In genomic region chr5:161547573-161548471, GRCh38 we compare ENCODE assay signal across 8 cellular contexts. TPM values are rescaled to one million over a fixed set of nuclear protein-coding genes. Genes with fewer than 3 reads are reported as not detected.
DNase-seq lines count a peak whose midpoint lies in the region; ATAC-seq and TF ChIP-seq lines count a peak whose summit lies in the region.

No MANE protein-coding gene starts in this region.

- peak; percentile 66 for DNase-seq in G401 (ENCODE audit: low spot score)
- DNase-seq in NCI-H1694 treated with DMSO at 0.1 percent for 48 hours (lab: John Stamatoyannopoulos, UW): peak; percentile 40
- DNase-seq in ovary: peak in 1 of 5 donors; percentile 10
- no peak for DNase-seq in OCI-M1 (lab: John Stamatoyannopoulos, UW)
- DNase-seq in Karpas-422: no peak
- no peak for DNase-seq in GM19240 (ENCODE audit: insufficient read length, low spot score)
- no peak for DNase-seq in PC-3

- H3K4me3 ChIP-seq in esophagus (ENCODE audit: low read depth in 1 of 2, low read length in 2 of 2) (peak overlapping the region; percentile 32 to 56), ovary (peak overlapping the region; percentile 22), Karpas-422 (ENCODE audit: low read length) (no peak overlapping the region), PC-3 (ENCODE audit: low read length) (no peak overlapping the region)

- in situ Hi-C loops in G401 (cut with HindIII; ENCODE audit: low sequenced_read_pairs): no loop called here

- no peaks in the 10 kb centered on the region for H3F3A ChIP-seq in PC-3 (ENCODE audit: low read length, unreplicated experiment)

- intact Hi-C loops in ovary (cut with DNase I) (no loop called here), PC-3 (cut with micrococcal nuclease) (no loop called here)

- WGBS in esophagus, 2 donors: 1 to 2% methylated on average over 56 to 73 of the region's 73 CpGs
- 1% methylated on average over 73 of the region's 73 CpGs for WGBS in ovary, 3 donors

- no TSS peak for BruUV-seq in PC-3 (replicated peaks; lab: Mats Ljungman, UMichigan)

- TF ChIP-seq CTCF in ovary (IDR thresholded peaks at IDR 0.05): no peak
- no peak for TF ChIP-seq CTCF in PC-3 (conservative IDR thresholded peaks at IDR 0.05; ENCODE audit: low read depth, low read length)

- TF ChIP-seq EP300 in ovary (IDR thresholded peaks at IDR 0.05): no peak

- CTCF ChIA-PET in PC-3 (lab: Charles Lee): no interaction called here

- H3K27me3 ChIP-seq in esophagus (ENCODE audit: control insufficient read depth in 1 of 2, insufficient read depth in 2 of 2, low read length in 2 of 2) (peaks cover 0 to 13% of the 10 kb centered on the region in 2 donors), ovary (no peaks in the 10 kb centered on the region), Karpas-422 (ENCODE audit: low read length) (no peaks in the 10 kb centered on the region), PC-3 (ENCODE audit: low read length) (no peaks in the 10 kb centered on the region)

- no peak overlapping the region for H2AFZ ChIP-seq in Karpas-422 (ENCODE audit: low read length)
- H2AFZ ChIP-seq in PC-3 (ENCODE audit: low read length): no peak overlapping the region

- H3K27ac ChIP-seq in esophagus (ENCODE audit: low read depth in 2 of 2, low read length in 1 of 2) (no peak overlapping the region), ovary (no peak overlapping the region), Karpas-422 (ENCODE audit: low read length) (no peak overlapping the region), PC-3 (ENCODE audit: low read length) (no peak overlapping the region)

- H3K79me2 ChIP-seq in Karpas-422 (ENCODE audit: low read length): no peaks in the 10 kb centered on the region
- H3K79me2 ChIP-seq in PC-3 (ENCODE audit: low read length): no peaks in the 10 kb centered on the region

- no peaks in the 10 kb centered on the region for H3K9me3 ChIP-seq in esophagus (ENCODE audit: control insufficient read depth in 2 of 2, insufficient read depth in 1 of 2, low read depth in 1 of 2, low read length in 1 of 2)
- H3K9me3 ChIP-seq in ovary: no peaks in the 10 kb centered on the region
- H3K9me3 ChIP-seq in Karpas-422 (ENCODE audit: low read length): no peaks in the 10 kb centered on the region; the same call in 1 of the 2 replicates
- H3K9me3 ChIP-seq in PC-3 (ENCODE audit: low read length): no peaks in the 10 kb centered on the region

- H3K4me1 ChIP-seq in esophagus (ENCODE audit: control insufficient read depth in 2 of 2, insufficient read depth in 2 of 2, low read length in 1 of 2): peaks cover 5 to 11% of the 10 kb centered on the region in 2 donors
- H3K4me1 ChIP-seq in ovary (ENCODE audit: insufficient read depth): peaks cover 1% of the 10 kb centered on the region
- H3K4me1 ChIP-seq in Karpas-422 (ENCODE audit: low read length): no peaks in the 10 kb centered on the region
- no peaks in the 10 kb centered on the region for H3K4me1 ChIP-seq in PC-3 (ENCODE audit: insufficient read depth, low read length)

- no peak overlapping the region for H3K9ac ChIP-seq in Karpas-422 (ENCODE audit: low read length)
- H3K9ac ChIP-seq in PC-3 (ENCODE audit: low read length): no peak overlapping the region

- POLR2A ChIA-PET in PC-3 (lab: Charles Lee; ENCODE audit: unreplicated experiment): no interaction called here

- H3K4me2 ChIP-seq in Karpas-422 (ENCODE audit: low read depth, low read length, poor library complexity, severe bottlenecking): no peak overlapping the region
- no peak overlapping the region for H3K4me2 ChIP-seq in PC-3 (ENCODE audit: low read length)

- no peak for TF ChIP-seq POLR2A in ovary (IDR thresholded peaks at IDR 0.05)

- no peaks in the 10 kb centered on the region for H3K9me2 ChIP-seq in Karpas-422 (replicated peaks; ENCODE audit: insufficient read depth, low read length)
- no peaks in the 10 kb centered on the region for H3K9me2 ChIP-seq in PC-3 (replicated peaks; ENCODE audit: low read length)

- H3K36me3 ChIP-seq in esophagus (ENCODE audit: control insufficient read depth in 2 of 2, insufficient read depth in 2 of 2, low read length in 1 of 2): no peaks in the 10 kb centered on the region
- H3K36me3 ChIP-seq in ovary: no peaks in the 10 kb centered on the region
- no peaks in the 10 kb centered on the region for H3K36me3 ChIP-seq in Karpas-422 (ENCODE audit: insufficient read depth, low read length)
- no peaks in the 10 kb centered on the region for H3K36me3 ChIP-seq in PC-3 (ENCODE audit: low read depth, low read length)

- H4K20me1 ChIP-seq in Karpas-422 (ENCODE audit: insufficient read depth, low read depth, low read length) (no peaks in the 10 kb centered on the region), PC-3 (ENCODE audit: low read length) (no peaks in the 10 kb centered on the region)

- no peak for ATAC-seq in PC-3

RNA-seq across cellular contexts. Expression of gene GABRB2, which starts 1.3 kb away (rescaled TPM):
- total RNA-seq in G401 (2014; rRNA removed; shearing (Covaris generic)): under 0.01 TPM in 1 of 2 replicates, not detected in the other
- polyA plus RNA-seq in esophagus (under 1 TPM; 0.02 to 0.08 TPM), ovary (under 1 TPM; 0.06 to 0.25 TPM)
- total RNA-seq in ovary (1 to 10 TPM in 1 of 7 donors, under 1 TPM in 5, not detected in 1; under 0.01 to 3.1 (median 0.31) TPM), PC-3 (2014; rRNA removed) (not detected in 2 replicates)
- not detected in 2 replicates for total RNA-seq in Karpas-422 (2014; rRNA removed; shearing (Covaris generic); ENCODE audit: low replicate concordance)

Comparison
In these comparisons a context has a peak if more than half of its experiments do, and no peak if none do; other contexts are left out.
1. DNase-seq: peak in G401 (single experiment) and NCI-H1694 treated with DMSO at 0.1 percent for 48 hours (single experiment); none in OCI-M1 (single experiment), Karpas-422 (single experiment), GM19240 (single experiment) and PC-3 (single experiment).
2. H3K4me3 ChIP-seq: peak in esophagus (2 of 2) and ovary (single experiment); none in Karpas-422 (single experiment) and PC-3 (single experiment).